In the genomic region with DNA sequence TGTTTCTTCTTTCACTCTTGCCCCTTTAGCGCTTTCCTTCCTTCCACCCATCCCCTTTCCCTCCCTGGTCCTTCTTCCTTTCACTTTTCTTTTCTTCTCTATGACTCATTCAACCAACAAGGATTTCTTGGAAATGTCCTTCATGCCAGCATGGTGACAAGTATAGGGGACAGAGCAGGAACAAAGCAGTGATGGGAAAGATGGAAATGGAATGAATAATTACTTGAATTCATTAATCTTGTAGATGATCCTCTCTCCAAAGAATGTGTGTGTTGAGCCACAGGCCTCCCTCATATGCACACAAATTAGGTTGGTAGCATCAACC, we compare ENCODE assay signal across 8 cellular contexts. TPM values are rescaled to one million over a fixed set of nuclear protein-coding genes. Genes with fewer than 3 reads are reported as not detected.
DNase-seq lines count a peak whose midpoint lies in the region; ATAC-seq and TF ChIP-seq lines count a peak whose summit lies in the region.

No MANE protein-coding gene starts in this region.

- H3K27me3 ChIP-seq in right atrium auricular region, result no peaks in the 10 kb centered on the region
- H3K27me3 ChIP-seq in lung (ENCODE audit: control insufficient read depth, insufficient read depth), result no peaks in the 10 kb centered on the region
- no peaks in the 10 kb centered on the region for H3K27me3 ChIP-seq in uterus
- peaks cover 18% of the 10 kb centered on the region for H3K27me3 ChIP-seq in H7 (ENCODE audit: control insufficient read depth, insufficient read depth, low read length)

- TF ChIP-seq CTCF in right atrium auricular region (IDR thresholded peaks at IDR 0.05) (no peak), lung (IDR thresholded peaks at IDR 0.05; ENCODE audit: control extremely low read depth, extremely low read depth) (no peak), uterus (IDR thresholded peaks at IDR 0.05) (no peak)

- H3K4me1 ChIP-seq in right atrium auricular region (peaks cover 4 to 67% of the 10 kb centered on the region in 2 donors), lung (ENCODE audit: control insufficient read depth in 2 of 2, insufficient read depth in 2 of 2, low read length in 2 of 2) (peaks cover 10 to 38% of the 10 kb centered on the region in 2 donors), uterus (peaks cover 0 to under 1% of the 10 kb centered on the region in 2 donors)

- peak overlapping the region; percentile 90 for H3K27ac Mint-ChIP-seq in activated naive CD8-positive, alpha-beta T cell treated with anti-CD3 and anti-CD28 coated beads, Interleukin-2, amount 50 U/mL, for 24 hours

- H3K9me3 ChIP-seq in right atrium auricular region (no peaks in the 10 kb centered on the region), lung (ENCODE audit: control insufficient read depth in 2 of 2, insufficient read depth in 1 of 2, low read length in 1 of 2) (no peaks in the 10 kb centered on the region), uterus (no peaks in the 10 kb centered on the region)

- H3K36me3 Mint-ChIP-seq in activated naive CD8-positive, alpha-beta T cell treated with anti-CD3 and anti-CD28 coated beads, Interleukin-2, amount 50 U/mL, for 24 hours (ENCODE audit: low read depth), result peaks cover 7% of the 10 kb centered on the region

- intact Hi-C loops in left cardiac atrium (cut with DNase I), result no loop called here
- intact Hi-C loops in uterus (cut with DNase I; ENCODE audit: low total_unique reads), result no loop called here

- ATAC-seq in left cardiac atrium, result no peak
- ATAC-seq in activated naive CD8-positive, alpha-beta T cell treated with anti-CD3 and anti-CD28 coated beads, Interleukin-2, amount 50 U/mL, for 24 hours, result no peak
- peak; percentile 4 for ATAC-seq in lung (ENCODE audit: insufficient read depth, low FRiP score)
- ATAC-seq in HG02798 (IDR thresholded peaks at IDR 0.05; ENCODE audit: poor library complexity, unreplicated experiment), result no peak
- no peak for ATAC-seq in GM18517 (IDR thresholded peaks at IDR 0.05; ENCODE audit: unreplicated experiment)

- H3K27me3 Mint-ChIP-seq in activated naive CD8-positive, alpha-beta T cell treated with anti-CD3 and anti-CD28 coated beads, Interleukin-2, amount 50 U/mL, for 24 hours, result no peaks in the 10 kb centered on the region

- no peaks in the 10 kb centered on the region for H3K9me3 Mint-ChIP-seq in activated naive CD8-positive, alpha-beta T cell treated with anti-CD3 and anti-CD28 coated beads, Interleukin-2, amount 50 U/mL, for 24 hours

- H3K4me3 Mint-ChIP-seq in activated naive CD8-positive, alpha-beta T cell treated with anti-CD3 and anti-CD28 coated beads, Interleukin-2, amount 50 U/mL, for 24 hours, result peak overlapping the region; percentile 84

- DNase-seq in right atrium auricular region (ENCODE audit: low spot score) (no peak), left cardiac atrium (no peak), lung (ENCODE audit: low spot score) (no peak), uterus (no peak), H7 (no peak)
- DNase-seq in activated naive CD8-positive, alpha-beta T cell treated with anti-CD3 and anti-CD28 coated beads, Interleukin-2, amount 50 U/mL, for 24 hours, result no peak

- H3K4me1 Mint-ChIP-seq in activated naive CD8-positive, alpha-beta T cell treated with anti-CD3 and anti-CD28 coated beads, Interleukin-2, amount 50 U/mL, for 24 hours, result peaks cover 43% of the 10 kb centered on the region

- H3K36me3 ChIP-seq in right atrium auricular region, result no peaks in the 10 kb centered on the region
- peaks cover 0 to 7% of the 10 kb centered on the region in 2 donors for H3K36me3 ChIP-seq in lung (ENCODE audit: control insufficient read depth in 2 of 2, insufficient read depth in 2 of 2, low read length in 2 of 2)
- H3K36me3 ChIP-seq in uterus, result no peaks in the 10 kb centered on the region
- no peaks in the 10 kb centered on the region for H3K36me3 ChIP-seq in H7 (replicated peaks; ENCODE audit: control insufficient read depth, insufficient read depth, low read length)

- 10 to 50% methylated on average over 1 of the region's 1 CpG for WGBS in lung, 2 donors

- TF ChIP-seq POLR2A in uterus (IDR thresholded peaks at IDR 0.05), result no peak

- H3K27ac ChIP-seq in right atrium auricular region (peak overlapping the region; percentile 90 to 98), lung (ENCODE audit: low read depth in 1 of 2, low read length in 1 of 2) (peak overlapping the region; percentile 83 to 95), uterus (peak overlapping the region; percentile 90 to 92)

- H3K4me3 ChIP-seq in right atrium auricular region (peak overlapping the region in 1 of 2 donors; percentile 68), lung (no peak overlapping the region), uterus (no peak overlapping the region), H7 (ENCODE audit: insufficient read depth, low read depth, low read length) (no peak overlapping the region)

RNA-seq across cellular contexts. Expression of a gene that starts 1.5 kb away (rescaled TPM):
- total RNA-seq in right atrium auricular region (10 to 100 TPM; 37.2 to 61.7 TPM), left cardiac atrium (10 to 100 TPM; 84.7 to 91.4 TPM), lung (10 to 100 TPM; 18.5 to 68.8 TPM), uterus (100 to 1,000 TPM in 2 of 4 donors, 10 to 100 TPM in 2; 25.6 to 197 (median 99.5) TPM)
- polyA plus RNA-seq in lung, result 100 to 1,000 TPM in 1 of 2 donors, 10 to 100 TPM in 1; 77.3 to 165 TPM
- 1.00 and 1.4 TPM in 2 replicates for total RNA-seq in H7 (2014; rRNA removed; shearing (Covaris generic))

RNA-seq across cellular contexts. Expression of a gene that starts 8.4 kb away (rescaled TPM):
- 10 to 100 TPM; 11.9 to 26.1 TPM for total RNA-seq in right atrium auricular region
- total RNA-seq in left cardiac atrium, result 10 to 100 TPM; 30.3 to 54.8 TPM
- total RNA-seq in lung, result 100 to 1,000 TPM in 1 of 2 donors, 10 to 100 TPM in 1; 64.0 to 207 TPM
- 100 to 1,000 TPM; 434 to 626 TPM for polyA plus RNA-seq in lung
- total RNA-seq in uterus, result 10 to 100 TPM in 1 of 4 donors, 1 to 10 TPM in 2, not detected in 1; 1.3 to 12.3 (median 5.2) TPM
- total RNA-seq in H7 (2014; rRNA removed; shearing (Covaris generic)), result 17.7 and 33.0 TPM in 2 replicates

RNA-seq across cellular contexts. Expression of a gene that starts 9.8 kb away (rescaled TPM):
- total RNA-seq in right atrium auricular region (100 to 1,000 TPM; 109 to 194 TPM), left cardiac atrium (10 to 100 TPM; 86.5 to 97.1 TPM), lung (100 to 1,000 TPM in 1 of 2 donors, 10 to 100 TPM in 1; 90.2 to 105 TPM), uterus (100 to 1,000 TPM in 2 of 4 donors, 10 to 100 TPM in 2; 53.0 to 362 (median 175) TPM)
- polyA plus RNA-seq in lung, result 100 to 1,000 TPM; 265 to 296 TPM
- 159 and 201 TPM in 2 replicates for total RNA-seq in H7 (2014; rRNA removed; shearing (Covaris generic))

RNA-seq across cellular contexts. Expression of a gene that starts 16.8 kb away (rescaled TPM):
- total RNA-seq in right atrium auricular region (10 to 100 TPM; 15.8 to 21.7 TPM), left cardiac atrium (10 to 100 TPM; 12.7 to 14.9 TPM), lung (10 to 100 TPM; 10.2 to 29.0 TPM), uterus (10 to 100 TPM in 1 of 4 donors, 1 to 10 TPM in 2, not detected in 1; 2.6 to 24.1 (median 7.8) TPM)
- 10 to 100 TPM; 34.5 to 48.6 TPM for polyA plus RNA-seq in lung
- 15.7 and 17.9 TPM in 2 replicates for total RNA-seq in H7 (2014; rRNA removed; shearing (Covaris generic))

RNA-seq across cellular contexts. Expression of a gene that starts 24.4 kb away (rescaled TPM):
- total RNA-seq in right atrium auricular region (10 to 100 TPM; 18.0 to 23.3 TPM), left cardiac atrium (10 to 100 TPM; 34.0 to 37.3 TPM), lung (10 to 100 TPM; 41.5 to 69.2 TPM), uterus (10 to 100 TPM; 14.1 to 54.1 (median 37.9) TPM)
- 10 to 100 TPM; 21.8 to 48.1 TPM for polyA plus RNA-seq in lung
- 23.3 and 33.0 TPM in 2 replicates for total RNA-seq in H7 (2014; rRNA removed; shearing (Covaris generic))
